In genomic region chr18:63320041-63320689, GRCh38 we compare ENCODE assay signal across 8 cellular contexts. TPM values are rescaled to one million over a fixed set of nuclear protein-coding genes. Genes with fewer than 3 reads are reported as not detected.
DNase-seq lines count a peak whose midpoint lies in the region; TF ChIP-seq lines count a peak whose summit lies in the region.

No MANE protein-coding gene starts in this region.

- H3K4me2 ChIP-seq in H9 (ENCODE audit: insufficient read depth, insufficient read length, low read length) (peak overlapping the region; percentile 85), Loucy (ENCODE audit: low read depth, low read length, poor library complexity, severe bottlenecking) (peak overlapping the region; percentile 70)

- no peak overlapping the region for H2BK12ac ChIP-seq in H9 (ENCODE audit: insufficient read length, low read depth, low read length)

- peak overlapping the region; percentile 76 to 85 for H3K4me3 Mint-ChIP-seq in H9
- peak overlapping the region; percentile 90 for H3K4me3 Mint-ChIP-seq in glutamatergic neuron (ENCODE audit: unreplicated experiment)

- TF ChIP-seq CTCF in H9 (conservative IDR thresholded peaks at IDR 0.05) (no peak), Loucy (conservative IDR thresholded peaks at IDR 0.05; ENCODE audit: low read length) (no peak), glutamatergic neuron (IDR thresholded peaks at IDR 0.05; ENCODE audit: partially characterized antibody, unreplicated experiment) (no peak), ovary (IDR thresholded peaks at IDR 0.05) (peak in 2 of 3 donors; percentile 7 to 35), thyroid gland (IDR thresholded peaks at IDR 0.05) (peak in 3 of 6 experiments; percentile 7 to 33 (median 12))

- no peak overlapping the region for H3K27ac ChIP-seq in H9 (ENCODE audit: insufficient read length, low read depth, low read length)
- no peak overlapping the region for H3K27ac ChIP-seq in SK-N-MC
- peak overlapping the region; percentile 79 to 86 for H3K27ac ChIP-seq in ovary
- H3K27ac ChIP-seq in thyroid gland = peak overlapping the region in 2 of 3 donors; percentile 76 to 88

- no peaks in the 10 kb centered on the region for H4K20me1 ChIP-seq in H9 (ENCODE audit: control insufficient read depth, insufficient read depth, insufficient read length)
- peaks cover 37% of the 10 kb centered on the region for H4K20me1 ChIP-seq in Loucy (ENCODE audit: insufficient read depth, low read length, poor library complexity, severe bottlenecking)

- H3K9me3 ChIP-seq in H9 (ENCODE audit: control insufficient read depth, low read depth, low read length) = no peaks in the 10 kb centered on the region
- no peaks in the 10 kb centered on the region for H3K9me3 ChIP-seq in Loucy (ENCODE audit: insufficient read depth, low read depth, low read length)
- H3K9me3 ChIP-seq in SK-N-MC (ENCODE audit: low read depth, low read length) = no peaks in the 10 kb centered on the region
- no peaks in the 10 kb centered on the region for H3K9me3 ChIP-seq in ovary
- no peaks in the 10 kb centered on the region for H3K9me3 ChIP-seq in thyroid gland

- H3K23me2 ChIP-seq in H9 (ENCODE audit: insufficient read length, low read depth, low read length, poor library complexity, severe bottlenecking) = peaks cover 19% of the 10 kb centered on the region

- H3K18ac ChIP-seq in H9 (ENCODE audit: insufficient read length, low read depth, low read length) = no peak overlapping the region

- H3K27ac Mint-ChIP-seq in H9 = no peak overlapping the region
- H3K27ac Mint-ChIP-seq in glutamatergic neuron (ENCODE audit: unreplicated experiment) = peak overlapping the region; percentile 81

- H3K4me1 ChIP-seq in H9 (ENCODE audit: insufficient read depth, low read length) = 0 out of 2 replicates have a peak, but pooled peaks cover 2% of the 10 kb centered on the region
- H3K4me1 ChIP-seq in Loucy (ENCODE audit: insufficient read depth, low read length, poor library complexity, severe bottlenecking) = peaks cover 45% of the 10 kb centered on the region
- peaks cover 3% of the 10 kb centered on the region for H3K4me1 ChIP-seq in ovary (ENCODE audit: insufficient read depth)
- peaks cover 6 to 18% of the 10 kb centered on the region in 2 donors for H3K4me1 ChIP-seq in thyroid gland

- H3K79me2 ChIP-seq in H9 (ENCODE audit: insufficient read depth, low read length) (no peaks in the 10 kb centered on the region), Loucy (ENCODE audit: insufficient read depth, low read length) (peaks cover 44% of the 10 kb centered on the region)

- in situ Hi-C loops in G401 (cut with HindIII; ENCODE audit: low sequenced_read_pairs) = loop anchor here (25.0 kb wide), 1 partner anchor 183 kb away; no protein-coding TSS in a partner anchor

- no peak overlapping the region for H4K91ac ChIP-seq in H9 (ENCODE audit: insufficient read length, low read depth, low read length)

- no peak overlapping the region for H3K23ac ChIP-seq in H9 (ENCODE audit: insufficient read length, low read depth, low read length)

- TF ChIP-seq POLR2A in ovary (IDR thresholded peaks at IDR 0.05) (no peak), thyroid gland (IDR thresholded peaks at IDR 0.05) (peak in 1 of 2 donors; percentile 46)

- intact Hi-C loops in ovary (cut with DNase I) (loop anchor here in 3 of 4 donors (5.0 kb wide), 2 partner anchors 293 to 303 kb away; no protein-coding TSS in a partner anchor), thyroid gland (cut with DNase I) (loop anchor here (5.0 kb wide), 1 partner anchor 303 kb away; no protein-coding TSS in a partner anchor)

- H2BK20ac ChIP-seq in H9 (ENCODE audit: low read depth, low read length, poor library complexity, severe bottlenecking) = no peak overlapping the region

- H3K14ac ChIP-seq in H9 (ENCODE audit: insufficient read depth, low read length) = 0 out of 2 replicates have a peak overlapping the region, but pooled peaks have one; percentile 70

- H4K5ac ChIP-seq in H9 (ENCODE audit: insufficient read length, low read depth, low read length) = no peak overlapping the region

- no peak overlapping the region for H4K8ac ChIP-seq in H9 (replicated peaks; ENCODE audit: insufficient read length, low read depth, low read length)

- H3K9me3 Mint-ChIP-seq in H9 (no peaks in the 10 kb centered on the region; a peak in 1 of 5 replicates), glutamatergic neuron (ENCODE audit: unreplicated experiment) (peaks cover 18% of the 10 kb centered on the region)

- H3K36me3 ChIP-seq in Loucy (ENCODE audit: insufficient read depth, low read length) (no peaks in the 10 kb centered on the region), SK-N-MC (ENCODE audit: insufficient read depth, low read length) (no peaks in the 10 kb centered on the region), ovary (no peaks in the 10 kb centered on the region), thyroid gland (no peaks in the 10 kb centered on the region)

- no peak for TF ChIP-seq EP300 in ovary (IDR thresholded peaks at IDR 0.05)

- no peak overlapping the region for H2AFZ ChIP-seq in H9 (ENCODE audit: low read length)
- H2AFZ ChIP-seq in Loucy (ENCODE audit: low read length) = peak overlapping the region; percentile 62; the same call in 1 of the 2 replicates

- peak; percentile 81 for DNase-seq in G401 (ENCODE audit: low spot score)
- peak; percentile 77 for DNase-seq in H9
- no peak for DNase-seq in SK-N-MC (ENCODE audit: low read depth, low spot score)
- peak; percentile 88 for DNase-seq in activated naive CD4-positive, alpha-beta T cell treated with anti-CD3 and anti-CD28 coated beads, Interleukin-2, amount 50 U/mL, for 16 hours
- peak; percentile 73 for DNase-seq in glutamatergic neuron
- peak; percentile 79 to 84 (median 81) for DNase-seq in ovary
- DNase-seq in thyroid gland = peak; percentile 88 to 90

- peaks cover 21 to 33% of the 10 kb centered on the region in 2 experiments for H3K4me1 Mint-ChIP-seq in H9
- peaks cover 9% of the 10 kb centered on the region for H3K4me1 Mint-ChIP-seq in glutamatergic neuron (ENCODE audit: low read depth, unreplicated experiment)

- H3K36me3 Mint-ChIP-seq in H9 (ENCODE audit: insufficient read depth in 1 of 3, low read depth in 3 of 3) (no peaks in the 10 kb centered on the region; a peak in 1 of 7 replicates), glutamatergic neuron (ENCODE audit: unreplicated experiment) (no peaks in the 10 kb centered on the region)

- H3K4me3 ChIP-seq in Loucy (ENCODE audit: low read length, poor library complexity, severe bottlenecking) (peak overlapping the region; percentile 96), SK-N-MC (peak overlapping the region; percentile 95), ovary (peak overlapping the region; percentile 73), thyroid gland (replicated peaks in 1 of 3) (peak overlapping the region in 2 of 3 donors; percentile 21 to 81)

- H3K56ac ChIP-seq in H9 (ENCODE audit: insufficient read length, low read depth, low read length) = no peak overlapping the region

- no peaks in the 10 kb centered on the region for H3K79me1 ChIP-seq in H9 (ENCODE audit: insufficient read depth, low read depth, low read length, poor library complexity, severe bottlenecking)

- WGBS in H9 (ENCODE audit: extremely low coverage, insufficient read length, low lambda C conversion rate) = no CpG with 5 or more reads among the region's 94 CpGs
- 1% methylated on average over 55 to 94 of the region's 94 CpGs for WGBS in ovary, 3 donors
- 0% methylated on average over 5 to 6 of the region's 94 CpGs for WGBS in thyroid gland, 2 donors

- no peak overlapping the region for H3K9ac ChIP-seq in H9 (ENCODE audit: extremely low read depth, insufficient read length, low read length)
- peak overlapping the region; percentile 84 for H3K9ac ChIP-seq in Loucy (ENCODE audit: low read depth, low read length, poor library complexity, severe bottlenecking)
- peak overlapping the region; percentile 68 for H3K9ac ChIP-seq in SK-N-MC (ENCODE audit: insufficient read length)

- H3F3A ChIP-seq in Loucy (ENCODE audit: low read depth) = peaks cover 8% of the 10 kb centered on the region; the same call in 1 of the 2 replicates

- H2BK120ac ChIP-seq in H9 (ENCODE audit: low read depth, low read length, poor library complexity, severe bottlenecking) = no peak overlapping the region

- no peak overlapping the region for H3T11ph ChIP-seq in H9 (ENCODE audit: low read length)

- H2AK5ac ChIP-seq in H9 (ENCODE audit: insufficient read length, low read length) = no peak overlapping the region

- no peak overlapping the region for H2BK5ac ChIP-seq in H9 (ENCODE audit: insufficient read length, low read length)

- no peak overlapping the region for H2BK15ac ChIP-seq in H9 (ENCODE audit: low read depth, low read length)

- H3K27me3 Mint-ChIP-seq in H9 (ENCODE audit: low read depth) = peaks cover 54% of the 10 kb centered on the region
- H3K27me3 Mint-ChIP-seq in glutamatergic neuron (ENCODE audit: unreplicated experiment) = peaks cover 16% of the 10 kb centered on the region

- peaks cover 10% of the 10 kb centered on the region; the same call in 1 of the 2 replicates for H3K27me3 ChIP-seq in H9 (ENCODE audit: insufficient read depth, low read length)
- peaks cover 7% of the 10 kb centered on the region for H3K27me3 ChIP-seq in Loucy (ENCODE audit: insufficient read depth, low read length, poor library complexity, severe bottlenecking)
- H3K27me3 ChIP-seq in ovary = no peaks in the 10 kb centered on the region
- H3K27me3 ChIP-seq in thyroid gland = no peaks in the 10 kb centered on the region

- H3K4ac ChIP-seq in H9 (ENCODE audit: low read depth, low read length) = no peak overlapping the region

- no peaks in the 10 kb centered on the region for H3K9me2 ChIP-seq in Loucy (replicated peaks; ENCODE audit: low read depth, low read length)

RNA-seq across cellular contexts. Expression of gene BCL2, which starts 0.6 kb away (rescaled TPM):
- 9.9 and 18.2 TPM in 2 replicates for total RNA-seq in G401 (2014; rRNA removed; shearing (Covaris generic))
- total RNA-seq in H9 (2021) (1.2 and 1.3 TPM in 2 replicates), glutamatergic neuron (ENCODE audit: unreplicated experiment) (6.8 TPM), ovary (10 to 100 TPM; 32.6 to 43.9 (median 36.8) TPM), thyroid gland (100 to 1,000 TPM; 108 to 163 (median 115) TPM)
- polyA plus RNA-seq in ovary = 10 to 100 TPM; 13.7 to 24.0 TPM

RNA-seq across cellular contexts. Expression of gene KDSR, which starts 46.8 kb away (rescaled TPM):
- 23.3 and 27.1 TPM in 2 replicates for total RNA-seq in G401 (2014; rRNA removed; shearing (Covaris generic))
- total RNA-seq in H9 (2021) (50.0 and 58.5 TPM in 2 replicates), glutamatergic neuron (ENCODE audit: unreplicated experiment) (31.1 TPM), ovary (10 to 100 TPM; 25.8 to 70.1 (median 62.6) TPM), thyroid gland (10 to 100 TPM; 30.7 to 85.7 (median 46.8) TPM)
- polyA plus RNA-seq in ovary = 10 to 100 TPM; 27.8 to 52.3 TPM

Comparison
In these comparisons a context has a peak if more than half of its experiments do, and no peak if none do; other contexts are left out.
1. H3K27ac ChIP-seq: peak in ovary (2 of 2) and thyroid gland (2 of 3); none in H9 (single experiment) and SK-N-MC (single experiment).
2. CTCF ChIP-seq: peak in ovary (2 of 3); none in H9 (single experiment), Loucy (single experiment) and glutamatergic neuron (single experiment).
3. Peak in every context shown above with its lines, with median percentiles within 50 percentile points of each other: H3K4me3 ChIP-seq.